14 cellular contexts compared by ENCODE assay signal in genomic region chr3:157127268-157127667, GRCh38. TPM values are rescaled to one million over a fixed set of nuclear protein-coding genes. Genes with fewer than 3 reads are reported as not detected.
DNase-seq lines count a peak whose midpoint lies in the region; ATAC-seq and TF ChIP-seq lines count a peak whose summit lies in the region.
"Had no signal": no experiment of that assay in that cellular context is flagged by ENCODE, and none has a peak within 500 bp of the region (broad histone marks: within the 10 kb centered on the region; RNA-seq: fewer than 3 reads in every experiment).

No MANE protein-coding gene starts in this region.

- peaks cover 84% of the 10 kb centered on the region for H3K4me1 ChIP-seq in RWPE2 (ENCODE audit: insufficient read depth, poor library complexity, severe bottlenecking)
- H3K4me1 ChIP-seq in testis: peaks cover 43% of the 10 kb centered on the region

- no peaks in the 10 kb centered on the region for H3K9me3 Mint-ChIP-seq in activated naive CD4-positive, alpha-beta T cell treated with anti-CD3 and anti-CD28 coated beads for 36 hours
- no peaks in the 10 kb centered on the region for H3K9me3 Mint-ChIP-seq in mesothelial cell of epicardium

- no peaks in the 10 kb centered on the region for H3K36me3 ChIP-seq in RWPE2 (ENCODE audit: low read depth)
- no peaks in the 10 kb centered on the region for H3K36me3 ChIP-seq in testis (ENCODE audit: low read depth, missing control alignments)
- H3K36me3 ChIP-seq: thoracic aorta had no signal

- H3K27ac ChIP-seq in RWPE2 (ENCODE audit: poor library complexity, severe bottlenecking): peak overlapping the region; percentile 97
- H3K27ac ChIP-seq in testis: peak overlapping the region; percentile 84 to 86

- intact Hi-C loops in activated naive CD4-positive, alpha-beta T cell treated with anti-CD3 and anti-CD28 coated beads for 36 hours (cut with micrococcal nuclease): loop anchor here (5.0 kb wide), 1 partner anchor 605 kb away; no protein-coding TSS in a partner anchor
- intact Hi-C loops in testis (cut with DNase I; ENCODE audit: low total_unique reads): no loop called here

- 87 to 91% methylated on average over 5 of the region's 5 CpGs for WGBS in testis, 2 donors

- H3K9me3 ChIP-seq in RWPE2 (ENCODE audit: severe bottlenecking) (no peaks in the 10 kb centered on the region), testis (no peaks in the 10 kb centered on the region)
- H3K9me3 ChIP-seq: thoracic aorta had no signal

- CTCF ChIA-PET in activated naive CD4-positive, alpha-beta T cell treated with anti-CD3 and anti-CD28 coated beads for 36 hours (lab: Charles Lee): interaction anchor here (0.8 to 3.1 kb wide), 8 partner anchors 9 to 45 kb away, joined by 3 to 12 read pairs (median 6); no protein-coding TSS in a partner anchor

- no peak overlapping the region for H3K4me3 Mint-ChIP-seq in activated naive CD4-positive, alpha-beta T cell treated with anti-CD3 and anti-CD28 coated beads for 36 hours
- H3K4me3 Mint-ChIP-seq in mesothelial cell of epicardium: no peak overlapping the region

- H3K27me3 ChIP-seq in RWPE2 (ENCODE audit: insufficient read depth, poor library complexity, severe bottlenecking): no peaks in the 10 kb centered on the region
- no peaks in the 10 kb centered on the region for H3K27me3 ChIP-seq in testis

- no peak overlapping the region for H3K4me3 ChIP-seq in RWPE2 (ENCODE audit: severe bottlenecking)
- no peak overlapping the region for H3K4me3 ChIP-seq in testis
- H3K4me3 ChIP-seq: thoracic aorta had no signal

- TF ChIP-seq CTCF in RWPE2 (IDR thresholded peaks at IDR 0.05; ENCODE audit: poor library complexity, severe bottlenecking) (no peak), testis (IDR thresholded peaks at IDR 0.05) (no peak), mesothelial cell of epicardium (IDR thresholded peaks at IDR 0.05; ENCODE audit: unreplicated experiment) (no peak)

- H3K27me3 Mint-ChIP-seq in activated naive CD4-positive, alpha-beta T cell treated with anti-CD3 and anti-CD28 coated beads for 36 hours (ENCODE audit: low read depth): no peaks in the 10 kb centered on the region
- no peaks in the 10 kb centered on the region for H3K27me3 Mint-ChIP-seq in mesothelial cell of epicardium (ENCODE audit: low read depth)

- no peak for DNase-seq in activated naive CD4-positive, alpha-beta T cell treated with anti-CD3 and anti-CD28 coated beads for 36 hours
- DNase-seq in activated naive CD4-positive, alpha-beta T cell treated with anti-CD3 and anti-CD28 coated beads, Interleukin-2, amount 50 U/mL, for 16 hours: no peak
- DNase-seq in RWPE2 (ENCODE audit: low spot score) (no peak), kidney tubule cell (ENCODE audit: low spot score) (peak; percentile 49), testis (no peak), GDM1 (lab: John Stamatoyannopoulos, UW) (no peak), mesothelial cell of epicardium (ENCODE audit: low spot score in 2 of 2, unreplicated experiment in 2 of 2) (no peak), NCI-H345 (lab: John Stamatoyannopoulos, UW) (no peak)
- DNase-seq: activated CD4-positive, alpha-beta T cell treated with anti-CD3 and anti-CD28 coated beads, Interleukin-2, amount 50 U/mL, for 48 hours; activated naive CD4-positive, alpha-beta T cell; KG1; NCI-H146; NCI-H69 had no signal

- no peak for ATAC-seq in RWPE2 (ENCODE audit: low read depth)

- H3K4me1 Mint-ChIP-seq in activated naive CD4-positive, alpha-beta T cell treated with anti-CD3 and anti-CD28 coated beads for 36 hours (ENCODE audit: low read depth): peaks cover 61% of the 10 kb centered on the region
- peaks cover 41% of the 10 kb centered on the region for H3K4me1 Mint-ChIP-seq in mesothelial cell of epicardium

- no peaks in the 10 kb centered on the region for H3K36me3 Mint-ChIP-seq in activated naive CD4-positive, alpha-beta T cell treated with anti-CD3 and anti-CD28 coated beads for 36 hours (ENCODE audit: low read depth)
- H3K36me3 Mint-ChIP-seq in mesothelial cell of epicardium: no peaks in the 10 kb centered on the region

- TF ChIP-seq POLR2A in testis (IDR thresholded peaks at IDR 0.05): no peak

- H3K27ac Mint-ChIP-seq in activated naive CD4-positive, alpha-beta T cell treated with anti-CD3 and anti-CD28 coated beads for 36 hours: peak overlapping the region; percentile 39
- H3K27ac Mint-ChIP-seq in mesothelial cell of epicardium: no peak overlapping the region

RNA-seq across cellular contexts. Expression of gene CCNL1, which starts 32.7 kb away (rescaled TPM):
- 100 to 1,000 TPM; 206 to 214 TPM for total RNA-seq in activated naive CD4-positive, alpha-beta T cell treated with anti-CD3 and anti-CD28 coated beads for 36 hours
- 100 to 1,000 TPM; 168 to 200 TPM for total RNA-seq in testis
- 46.1 TPM for polyA plus RNA-seq in testis (ENCODE audit: insufficient read depth, low read depth, low replicate concordance)
- 248 to 276 TPM (median 261 TPM) in 3 replicates for total RNA-seq in mesothelial cell of epicardium
